ENCODE assay signal across 20 cellular contexts in the genomic region with DNA sequence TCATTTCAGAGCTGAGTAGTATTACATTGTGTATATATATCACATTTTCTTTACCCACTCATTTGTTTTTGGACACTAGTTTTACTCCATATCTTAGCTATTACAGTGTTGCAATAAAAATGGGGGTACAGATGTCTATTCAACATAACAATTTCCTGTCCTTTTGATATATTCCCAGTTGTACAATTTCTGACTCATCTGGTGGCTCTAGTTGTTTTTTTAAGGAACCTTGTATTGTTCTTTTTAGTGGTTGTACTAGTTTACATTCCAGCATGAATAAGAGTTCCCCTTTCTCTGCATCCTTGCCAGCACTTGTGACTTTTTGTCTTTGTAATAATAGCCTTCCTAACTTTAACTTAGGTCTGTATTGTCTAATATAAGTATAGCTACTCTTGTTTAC.
"Had no signal": no experiment of that assay in that cellular context is flagged by ENCODE, and none has a peak within 500 bp of the region (broad histone marks: within the 10 kb centered on the region; RNA-seq: fewer than 3 reads in every experiment).

No MANE protein-coding gene starts in this region.

- H3K4me3 ChIP-seq: body of pancreas, gastroesophageal sphincter, heart left ventricle, left lung, stomach had no signal

- H3K27ac ChIP-seq: body of pancreas, gastroesophageal sphincter, heart left ventricle, left lung, stomach had no signal

- H3K27ac Mint-ChIP-seq: activated B cell treated with CpG ODN at 0.5 μM for 24 hours; activated CD4-positive, alpha-beta memory T cell treated with anti-CD3 and anti-CD28 coated beads for 36 hours; activated naive CD8-positive, alpha-beta T cell; effector memory CD8-positive, alpha-beta T cell; memory B cell; naive B cell; progenitor cell of endocrine pancreas; stimulated activated effector memory CD8-positive, alpha-beta T cell treated with anti-CD3 and anti-CD28 coated beads, Interleukin-12 subunit alpha, Interleukin-12 subunit beta, amount 100 ng/mL, for 72 hours; T-cell; type B pancreatic cell had no signal

- H3K27me3 Mint-ChIP-seq: activated B cell treated with CpG ODN at 0.5 μM for 24 hours; activated CD4-positive, alpha-beta memory T cell treated with anti-CD3 and anti-CD28 coated beads for 36 hours; activated naive CD8-positive, alpha-beta T cell; effector memory CD8-positive, alpha-beta T cell; memory B cell; naive B cell; progenitor cell of endocrine pancreas; T-cell; type B pancreatic cell had no signal

- H3K36me3 Mint-ChIP-seq: activated CD4-positive, alpha-beta memory T cell treated with anti-CD3 and anti-CD28 coated beads for 36 hours; activated naive CD8-positive, alpha-beta T cell; memory B cell; naive B cell; stimulated activated effector memory CD8-positive, alpha-beta T cell treated with anti-CD3 and anti-CD28 coated beads, Interleukin-12 subunit alpha, Interleukin-12 subunit beta, amount 100 ng/mL, for 72 hours; T-cell; type B pancreatic cell had no signal

- H3K27me3 ChIP-seq: body of pancreas, gastroesophageal sphincter, heart left ventricle, left lung, stomach had no signal

- ATAC-seq: body of pancreas; effector memory CD8-positive, alpha-beta T cell; gastroesophageal sphincter; heart left ventricle; left lung; right cardiac atrium; stimulated activated effector memory CD8-positive, alpha-beta T cell treated with anti-CD3 and anti-CD28 coated beads, Interleukin-12 subunit alpha, Interleukin-12 subunit beta, amount 100 ng/mL, for 72 hours; T-cell had no signal

- H3K36me3 ChIP-seq: gastroesophageal sphincter, heart left ventricle, left lung, stomach had no signal

- H3K4me3 Mint-ChIP-seq: activated B cell treated with CpG ODN at 0.5 μM for 24 hours; activated CD4-positive, alpha-beta memory T cell treated with anti-CD3 and anti-CD28 coated beads for 36 hours; activated naive CD8-positive, alpha-beta T cell; effector memory CD8-positive, alpha-beta T cell; memory B cell; naive B cell; neural crest cell; stimulated activated effector memory CD8-positive, alpha-beta T cell treated with anti-CD3 and anti-CD28 coated beads, Interleukin-12 subunit alpha, Interleukin-12 subunit beta, amount 100 ng/mL, for 72 hours; T-cell; type B pancreatic cell had no signal

- H3K4me1 Mint-ChIP-seq: activated B cell treated with CpG ODN at 0.5 μM for 24 hours; memory B cell; naive B cell; neural crest cell; stimulated activated effector memory CD8-positive, alpha-beta T cell treated with anti-CD3 and anti-CD28 coated beads, Interleukin-12 subunit alpha, Interleukin-12 subunit beta, amount 100 ng/mL, for 72 hours; T-cell had no signal

- H3K4me1 ChIP-seq: body of pancreas, gastroesophageal sphincter, heart left ventricle, left lung, stomach had no signal

- DNase-seq: activated B cell treated with CpG ODN at 0.5 μM for 24 hours; activated CD4-positive, alpha-beta memory T cell treated with anti-CD3 and anti-CD28 coated beads for 36 hours; activated CD4-positive, alpha-beta T cell treated with anti-CD3 and anti-CD28 coated beads for 4 hours; activated T-cell treated with anti-CD3 and anti-CD28 coated beads for 4 hours; body of pancreas; effector memory CD8-positive, alpha-beta T cell; heart left ventricle; left lung; naive B cell; right cardiac atrium; stimulated activated CD4-positive, alpha-beta T cell treated with anti-CD3 and anti-CD28 coated beads, Interleukin-4, amount 100 ng/mL, for 24 hours; stomach; T-cell had no signal
